ENCODE assay signal across 1 cellular context in the genomic region with DNA sequence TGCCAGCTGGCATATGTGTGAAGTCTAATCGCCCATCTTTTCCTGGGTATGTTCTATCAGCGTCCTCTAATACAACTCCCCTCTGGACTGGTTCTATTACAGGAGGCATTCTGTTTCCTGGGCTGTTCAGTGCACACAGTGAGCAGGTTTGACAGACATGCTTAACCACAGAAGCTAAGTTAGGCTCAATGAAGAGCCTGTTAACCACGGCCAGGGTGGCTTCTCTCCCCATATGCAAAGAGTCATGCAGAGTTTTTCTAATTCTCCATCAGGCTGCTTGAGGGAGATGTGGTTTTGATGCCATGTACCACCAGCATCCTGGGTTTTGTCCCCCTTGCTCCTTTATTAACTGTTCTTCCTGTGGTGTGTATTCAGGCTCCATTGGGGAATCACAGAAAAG.
TF ChIP-seq lines count a peak whose summit lies in the region.

No MANE protein-coding gene starts in this region.

TF ChIP-seq in SK-N-SH treated with all-trans-retinoic acid at 6 μM for 48 hours, 23 proteins besides CTCF, POLR2A, EP300 and RAD21 (continued from another document):
- TF ChIP-seq, protein P1, sequence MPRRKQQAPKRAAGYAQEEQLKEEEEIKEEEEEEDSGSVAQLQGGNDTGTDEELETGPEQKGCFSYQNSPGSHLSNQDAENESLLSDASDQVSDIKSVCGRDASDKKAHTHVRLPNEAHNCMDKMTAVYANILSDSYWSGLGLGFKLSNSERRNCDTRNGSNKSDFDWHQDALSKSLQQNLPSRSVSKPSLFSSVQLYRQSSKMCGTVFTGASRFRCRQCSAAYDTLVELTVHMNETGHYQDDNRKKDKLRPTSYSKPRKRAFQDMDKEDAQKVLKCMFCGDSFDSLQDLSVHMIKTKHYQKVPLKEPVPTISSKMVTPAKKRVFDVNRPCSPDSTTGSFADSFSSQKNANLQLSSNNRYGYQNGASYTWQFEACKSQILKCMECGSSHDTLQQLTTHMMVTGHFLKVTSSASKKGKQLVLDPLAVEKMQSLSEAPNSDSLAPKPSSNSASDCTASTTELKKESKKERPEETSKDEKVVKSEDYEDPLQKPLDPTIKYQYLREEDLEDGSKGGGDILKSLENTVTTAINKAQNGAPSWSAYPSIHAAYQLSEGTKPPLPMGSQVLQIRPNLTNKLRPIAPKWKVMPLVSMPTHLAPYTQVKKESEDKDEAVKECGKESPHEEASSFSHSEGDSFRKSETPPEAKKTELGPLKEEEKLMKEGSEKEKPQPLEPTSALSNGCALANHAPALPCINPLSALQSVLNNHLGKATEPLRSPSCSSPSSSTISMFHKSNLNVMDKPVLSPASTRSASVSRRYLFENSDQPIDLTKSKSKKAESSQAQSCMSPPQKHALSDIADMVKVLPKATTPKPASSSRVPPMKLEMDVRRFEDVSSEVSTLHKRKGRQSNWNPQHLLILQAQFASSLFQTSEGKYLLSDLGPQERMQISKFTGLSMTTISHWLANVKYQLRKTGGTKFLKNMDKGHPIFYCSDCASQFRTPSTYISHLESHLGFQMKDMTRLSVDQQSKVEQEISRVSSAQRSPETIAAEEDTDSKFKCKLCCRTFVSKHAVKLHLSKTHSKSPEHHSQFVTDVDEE (CRISPR knock-in tag; IDR thresholded peaks at IDR 0.05) = no peak
- TF ChIP-seq BACH2 (CRISPR knock-in tag; IDR thresholded peaks at IDR 0.05; ENCODE audit: borderline replicate concordance) = no peak
- TF ChIP-seq, protein P2, sequence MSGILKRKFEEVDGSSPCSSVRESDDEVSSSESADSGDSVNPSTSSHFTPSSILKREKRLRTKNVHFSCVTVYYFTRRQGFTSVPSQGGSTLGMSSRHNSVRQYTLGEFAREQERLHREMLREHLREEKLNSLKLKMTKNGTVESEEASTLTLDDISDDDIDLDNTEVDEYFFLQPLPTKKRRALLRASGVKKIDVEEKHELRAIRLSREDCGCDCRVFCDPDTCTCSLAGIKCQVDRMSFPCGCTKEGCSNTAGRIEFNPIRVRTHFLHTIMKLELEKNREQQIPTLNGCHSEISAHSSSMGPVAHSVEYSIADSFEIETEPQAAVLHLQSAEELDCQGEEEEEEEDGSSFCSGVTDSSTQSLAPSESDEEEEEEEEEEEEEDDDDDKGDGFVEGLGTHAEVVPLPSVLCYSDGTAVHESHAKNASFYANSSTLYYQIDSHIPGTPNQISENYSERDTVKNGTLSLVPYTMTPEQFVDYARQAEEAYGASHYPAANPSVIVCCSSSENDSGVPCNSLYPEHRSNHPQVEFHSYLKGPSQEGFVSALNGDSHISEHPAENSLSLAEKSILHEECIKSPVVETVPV (CRISPR knock-in tag; IDR thresholded peaks at IDR 0.05) = no peak
- TF ChIP-seq, protein P3, sequence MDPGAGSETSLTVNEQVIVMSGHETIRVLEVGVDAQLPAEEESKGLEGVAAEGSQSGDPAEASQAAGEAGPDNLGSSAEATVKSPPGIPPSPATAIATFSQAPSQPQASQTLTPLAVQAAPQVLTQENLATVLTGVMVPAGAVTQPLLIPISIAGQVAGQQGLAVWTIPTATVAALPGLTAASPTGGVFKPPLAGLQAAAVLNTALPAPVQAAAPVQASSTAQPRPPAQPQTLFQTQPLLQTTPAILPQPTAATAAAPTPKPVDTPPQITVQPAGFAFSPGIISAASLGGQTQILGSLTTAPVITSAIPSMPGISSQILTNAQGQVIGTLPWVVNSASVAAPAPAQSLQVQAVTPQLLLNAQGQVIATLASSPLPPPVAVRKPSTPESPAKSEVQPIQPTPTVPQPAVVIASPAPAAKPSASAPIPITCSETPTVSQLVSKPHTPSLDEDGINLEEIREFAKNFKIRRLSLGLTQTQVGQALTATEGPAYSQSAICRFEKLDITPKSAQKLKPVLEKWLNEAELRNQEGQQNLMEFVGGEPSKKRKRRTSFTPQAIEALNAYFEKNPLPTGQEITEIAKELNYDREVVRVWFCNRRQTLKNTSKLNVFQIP (CRISPR knock-in tag; IDR thresholded peaks at IDR 0.05; ENCODE audit: borderline replicate concordance, low read depth) = no peak
- no peak for TF ChIP-seq PPARA (CRISPR knock-in tag; IDR thresholded peaks at IDR 0.05; ENCODE audit: borderline replicate concordance)
- no peak for TF ChIP-seq ZNF8 (CRISPR knock-in tag; IDR thresholded peaks at IDR 0.05)
- no peak for TF ChIP-seq TCF4 (CRISPR knock-in tag; IDR thresholded peaks at IDR 0.05; ENCODE audit: borderline replicate concordance)
- no peak for TF ChIP-seq ZNF70 (CRISPR knock-in tag; IDR thresholded peaks at IDR 0.05)
- TF ChIP-seq ESRRG (CRISPR knock-in tag; IDR thresholded peaks at IDR 0.05) = no peak
- TF ChIP-seq OSR1 (CRISPR knock-in tag; IDR thresholded peaks at IDR 0.05) = no peak
TF ChIP-seq in SK-N-SH treated with all-trans-retinoic acid at 6 μM for 48 hours: peak in this region for 0.
